Comparison of ENCODE assay signal across 8 cellular contexts in the genomic region with DNA sequence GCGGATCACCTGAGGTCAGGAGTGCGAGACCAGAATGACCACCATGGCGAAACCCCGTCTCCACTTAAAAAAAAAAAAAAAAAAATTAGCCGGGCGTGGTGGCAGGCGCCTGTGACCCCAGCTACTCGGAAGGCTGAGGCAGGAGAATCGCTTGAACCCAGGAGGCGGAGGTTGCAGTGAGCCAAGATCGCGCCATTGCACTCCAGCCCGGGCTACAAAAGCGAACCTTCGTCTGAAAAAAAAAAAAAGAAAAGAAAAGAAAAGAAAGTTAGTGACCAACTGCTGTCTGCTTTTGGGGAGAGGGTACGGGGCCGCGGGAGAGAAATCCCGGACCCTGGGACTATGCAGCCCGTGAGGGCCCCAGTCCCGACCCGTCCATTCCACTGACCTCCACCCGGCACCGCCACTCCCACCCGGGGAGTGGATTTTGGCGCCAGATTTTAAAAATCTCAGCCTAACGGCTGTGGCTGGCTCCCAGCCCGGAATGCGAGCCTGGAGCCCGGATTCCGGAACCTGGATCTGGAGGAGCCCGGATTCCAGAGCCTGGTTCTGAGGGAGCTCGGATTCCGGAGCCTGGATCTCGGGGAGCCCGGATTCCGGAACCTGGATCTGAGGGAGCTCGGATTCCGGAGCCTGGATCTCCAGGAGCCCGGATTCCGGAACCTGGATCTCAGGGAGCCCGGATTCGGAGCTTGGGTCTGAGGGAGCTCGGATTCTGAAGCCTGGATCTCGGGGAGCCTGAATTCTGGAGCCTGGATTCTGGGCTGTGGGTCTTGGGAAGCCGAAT. TPM values are rescaled to one million over a fixed set of nuclear protein-coding genes. Genes with fewer than 3 reads are reported as not detected.
DNase-seq lines count a peak whose midpoint lies in the region; ATAC-seq and TF ChIP-seq lines count a peak whose summit lies in the region.

No MANE protein-coding gene starts in this region.

- no peaks in the 10 kb centered on the region for H3K36me3 Mint-ChIP-seq in activated naive CD8-positive, alpha-beta T cell treated with anti-CD3 and anti-CD28 coated beads for 36 hours

- peak; percentile 23 for DNase-seq in COR-L47 (lab: John Stamatoyannopoulos, UW)
- no peak for DNase-seq in activated naive CD8-positive, alpha-beta T cell treated with anti-CD3 and anti-CD28 coated beads for 36 hours
- DNase-seq in Right ventricle myocardium superior = peak; percentile 93
- DNase-seq in occipital lobe (lab: John Stamatoyannopoulos, UW) = peak; percentile 87
- DNase-seq in germinal center (ENCODE audit: low spot score) = no peak
- no peak for DNase-seq in HUDEP-2 (lab: John Stamatoyannopoulos, UW; ENCODE audit: unreplicated experiment in 76 of 76)

- no peak for TF ChIP-seq RAD21 in Ishikawa (IDR thresholded peaks at IDR 0.05; ENCODE audit: low read depth)

- peak overlapping the region; percentile 90 for H3K4me3 Mint-ChIP-seq in activated naive CD8-positive, alpha-beta T cell treated with anti-CD3 and anti-CD28 coated beads for 36 hours

- H3K27me3 Mint-ChIP-seq in activated naive CD8-positive, alpha-beta T cell treated with anti-CD3 and anti-CD28 coated beads for 36 hours = peaks cover 4% of the 10 kb centered on the region

- H3K9me3 Mint-ChIP-seq in activated naive CD8-positive, alpha-beta T cell treated with anti-CD3 and anti-CD28 coated beads for 36 hours = no peaks in the 10 kb centered on the region

- TF ChIP-seq EP300 in Ishikawa (IDR thresholded peaks at IDR 0.05; ENCODE audit: borderline replicate concordance) = peak; percentile 66; the same call in 1 of the 2 replicates

- intact Hi-C loops in Right ventricle myocardium superior (cut with DNase I) = no loop called here

- H3K27ac Mint-ChIP-seq in activated naive CD8-positive, alpha-beta T cell treated with anti-CD3 and anti-CD28 coated beads for 36 hours = peak overlapping the region; percentile 69

- H3K4me1 Mint-ChIP-seq in activated naive CD8-positive, alpha-beta T cell treated with anti-CD3 and anti-CD28 coated beads for 36 hours = peaks cover 7% of the 10 kb centered on the region

- peak; percentile 85 for ATAC-seq in Right ventricle myocardium superior (ENCODE audit: poor library complexity)
- no peak for ATAC-seq in GM21786 (IDR thresholded peaks at IDR 0.05; ENCODE audit: unreplicated experiment)

TF ChIP-seq in Ishikawa, 13 proteins besides CTCF, POLR2A, EP300 and RAD21:
- TF ChIP-seq MAX (IDR thresholded peaks at IDR 0.05) = peak; percentile 53; the same call in 1 of the 2 replicates
- TF ChIP-seq TEAD4 (IDR thresholded peaks at IDR 0.05) = peak; percentile 100
- no peak for TF ChIP-seq CREB1 (IDR thresholded peaks at IDR 0.05; ENCODE audit: low read depth)
- TF ChIP-seq EGR1 (IDR thresholded peaks at IDR 0.05) = no peak
- TF ChIP-seq NFIC (IDR thresholded peaks at IDR 0.05) = peak; percentile 99
- peak; percentile 85 for TF ChIP-seq TCF12 (IDR thresholded peaks at IDR 0.05; ENCODE audit: low read depth)
- TF ChIP-seq USF1 (IDR thresholded peaks at IDR 0.05) = peak; percentile 37; the same call in 1 of the 2 replicates
- peak; percentile 57; the same call in 1 of the 2 replicates for TF ChIP-seq TAF1 (IDR thresholded peaks at IDR 0.05; ENCODE audit: low read depth)
- 0 out of 2 replicates have a peak, but pooled peaks have one; percentile 21 for TF ChIP-seq REST (IDR thresholded peaks at IDR 0.05; ENCODE audit: low read depth)
- no peak for TF ChIP-seq ZBTB7A (IDR thresholded peaks at IDR 0.05; ENCODE audit: low read depth)
- TF ChIP-seq CEBPB (IDR thresholded peaks at IDR 0.05) = no peak
- peak; percentile 50; the same call in 1 of the 2 replicates for TF ChIP-seq YY1 (IDR thresholded peaks at IDR 0.05; ENCODE audit: low read depth)
- TF ChIP-seq FOXM1 (IDR thresholded peaks at IDR 0.05; ENCODE audit: borderline replicate concordance, low read depth) = peak; percentile 98

RNA-seq across cellular contexts. Expression of gene LMNB2, which starts 6.1 kb away (rescaled TPM):
- 100 to 1,000 TPM; 105 to 107 TPM for total RNA-seq in activated naive CD8-positive, alpha-beta T cell treated with anti-CD3 and anti-CD28 coated beads for 36 hours
- 13.9 TPM for total RNA-seq in Right ventricle myocardium superior
- total RNA-seq in occipital lobe = 36.2 TPM

RNA-seq across cellular contexts. Expression of gene GADD45B, which starts 13.1 kb away (rescaled TPM):
- total RNA-seq in activated naive CD8-positive, alpha-beta T cell treated with anti-CD3 and anti-CD28 coated beads for 36 hours = 10 to 100 TPM; 83.0 to 97.2 TPM
- 42.1 TPM for total RNA-seq in Right ventricle myocardium superior
- 4.7 TPM for total RNA-seq in occipital lobe

RNA-seq across cellular contexts. Expression of gene TIMM13, which starts 35.4 kb away (rescaled TPM):
- 100 to 1,000 TPM; 179 to 184 TPM for total RNA-seq in activated naive CD8-positive, alpha-beta T cell treated with anti-CD3 and anti-CD28 coated beads for 36 hours
- total RNA-seq in Right ventricle myocardium superior = 96.6 TPM
- 16.2 TPM for total RNA-seq in occipital lobe

Comparison
In these comparisons a context has a peak if more than half of its experiments do, and no peak if none do; other contexts are left out.
1. DNase-seq: peak in COR-L47 (single experiment), Right ventricle myocardium superior (single experiment) and occipital lobe (single experiment); none in activated naive CD8-positive, alpha-beta T cell treated with anti-CD3 and anti-CD28 coated beads for 36 hours (single experiment), germinal center (single experiment) and HUDEP-2 (0 of 76).